ENCODE assay signal across 8 cellular contexts in the genomic region with DNA sequence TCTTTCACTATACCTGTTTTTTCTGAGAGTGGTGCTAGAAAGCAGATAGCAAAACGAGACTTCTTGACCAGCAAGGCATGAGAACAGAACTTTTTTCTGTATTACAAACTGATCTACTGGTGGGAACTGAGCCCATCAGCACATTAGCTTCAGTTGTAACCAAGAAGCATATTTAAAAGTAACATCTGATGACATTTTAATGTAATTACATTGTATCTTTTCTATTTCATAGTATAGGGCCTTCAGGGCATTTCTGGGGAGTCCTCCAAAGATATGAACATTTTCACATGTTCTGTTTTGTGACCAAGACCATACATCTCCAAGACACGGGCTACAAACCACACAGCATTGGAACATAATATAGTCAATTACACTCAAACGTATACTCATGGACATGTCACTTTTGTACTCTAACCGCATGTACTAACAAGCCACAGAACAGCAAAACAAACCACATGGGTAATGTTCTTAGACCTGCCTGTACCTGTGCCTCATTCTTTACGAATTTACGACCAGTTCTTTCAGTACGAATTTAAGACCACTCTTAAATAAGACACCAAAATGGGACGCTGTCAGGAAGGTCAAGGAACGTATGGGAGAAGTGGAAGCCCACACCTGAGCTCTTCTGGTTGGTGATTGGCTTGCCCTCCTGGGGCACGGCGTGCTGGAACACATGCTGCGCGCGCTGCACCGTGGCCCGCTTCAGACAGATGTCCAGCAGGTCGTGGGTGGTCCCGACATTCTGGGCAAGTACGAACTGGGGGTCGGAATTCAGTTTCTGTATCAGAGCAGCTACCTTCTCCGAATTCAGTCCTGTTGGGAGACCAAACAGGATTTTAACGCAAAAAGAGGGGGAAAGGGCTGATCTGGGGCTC. TPM values are rescaled to one million over a fixed set of nuclear protein-coding genes. Genes with fewer than 3 reads are reported as not detected.
DNase-seq lines count a peak whose midpoint lies in the region; ATAC-seq and TF ChIP-seq lines count a peak whose summit lies in the region.

No MANE protein-coding gene starts in this region.

- TSS peak; percentile 44 for BruUV-seq in PC-3 (replicated peaks; lab: Mats Ljungman, UMichigan)

- H3K4me3 ChIP-seq in PC-3 (ENCODE audit: low read length) (peak overlapping the region; percentile 96), heart right ventricle (peak overlapping the region; percentile 66 to 98 (median 94)), prostate gland (peak overlapping the region; percentile 58 to 83)

- no peaks in the 10 kb centered on the region for H3K9me3 Mint-ChIP-seq in activated naive CD4-positive, alpha-beta T cell treated with anti-CD3 and anti-CD28 coated beads for 36 hours

- no peaks in the 10 kb centered on the region for H3K27me3 ChIP-seq in PC-3 (ENCODE audit: low read length)
- no peaks in the 10 kb centered on the region for H3K27me3 ChIP-seq in heart right ventricle
- H3K27me3 ChIP-seq in prostate gland (replicated peaks; ENCODE audit: insufficient read depth) = no peaks in the 10 kb centered on the region

- peaks cover 17% of the 10 kb centered on the region for H3K4me1 Mint-ChIP-seq in activated naive CD4-positive, alpha-beta T cell treated with anti-CD3 and anti-CD28 coated beads for 36 hours (ENCODE audit: low read depth)

- H3K9me3 ChIP-seq in PC-3 (ENCODE audit: low read length) (no peaks in the 10 kb centered on the region), heart right ventricle (no peaks in the 10 kb centered on the region), prostate gland (no peaks in the 10 kb centered on the region)

- peak overlapping the region; percentile 84 for H3K9ac ChIP-seq in PC-3 (ENCODE audit: low read length)

- H3K4me1 ChIP-seq in PC-3 (ENCODE audit: insufficient read depth, low read length) (peaks cover 9% of the 10 kb centered on the region), heart right ventricle (peaks cover 4 to 20% (median 15%) of the 10 kb centered on the region in 9 donors), prostate gland (replicated peaks) (peaks cover 6% of the 10 kb centered on the region)

- H2AFZ ChIP-seq in PC-3 (ENCODE audit: low read length) = peak overlapping the region; percentile 97

- peaks cover 25% of the 10 kb centered on the region for H3K79me2 ChIP-seq in PC-3 (ENCODE audit: low read length)

- POLR2A ChIA-PET in PC-3 (lab: Charles Lee; ENCODE audit: unreplicated experiment) = interaction anchor here (1.0 kb wide), 1 partner anchor 17 kb away, joined by 4 read pairs; no protein-coding TSS in a partner anchor

- H3K36me3 ChIP-seq in PC-3 (ENCODE audit: low read depth, low read length) = peaks cover 6% of the 10 kb centered on the region
- peaks cover 0 to 39% (median 24%) of the 10 kb centered on the region in 9 donors for H3K36me3 ChIP-seq in heart right ventricle
- H3K36me3 ChIP-seq in prostate gland = no peaks in the 10 kb centered on the region

- peaks cover 18% of the 10 kb centered on the region for H3K36me3 Mint-ChIP-seq in activated naive CD4-positive, alpha-beta T cell treated with anti-CD3 and anti-CD28 coated beads for 36 hours (ENCODE audit: low read depth)

- no peak for TF ChIP-seq POLR2A in prostate gland (IDR thresholded peaks at IDR 0.05)

- no peaks in the 10 kb centered on the region for H3K9me2 ChIP-seq in PC-3 (replicated peaks; ENCODE audit: low read length)

- ATAC-seq in HG03108 (IDR thresholded peaks at IDR 0.05; ENCODE audit: unreplicated experiment) = peak; percentile 44
- peak; percentile 76 for ATAC-seq in PC-3
- peak in 6 of 8 donors; percentile 32 to 73 (median 58) for ATAC-seq in heart right ventricle
- no peak for ATAC-seq in HG03571 (IDR thresholded peaks at IDR 0.05; ENCODE audit: unreplicated experiment)

- no peaks in the 10 kb centered on the region for H3K27me3 Mint-ChIP-seq in activated naive CD4-positive, alpha-beta T cell treated with anti-CD3 and anti-CD28 coated beads for 36 hours (ENCODE audit: low read depth)

- CTCF ChIA-PET in PC-3 (lab: Charles Lee) = no interaction called here
- CTCF ChIA-PET in activated naive CD4-positive, alpha-beta T cell treated with anti-CD3 and anti-CD28 coated beads for 36 hours (lab: Charles Lee) = interaction anchor here (0.7 to 3.2 kb wide), 8 partner anchors 44 to 423 kb away, joined by 3 to 19 read pairs (median 4); partner anchors contain the start of genes GOSR1 and TMIGD1

- peak overlapping the region; percentile 87 for H3K27ac Mint-ChIP-seq in activated naive CD4-positive, alpha-beta T cell treated with anti-CD3 and anti-CD28 coated beads for 36 hours

- intact Hi-C loops in PC-3 (cut with micrococcal nuclease) = no loop called here
- intact Hi-C loops in activated naive CD4-positive, alpha-beta T cell treated with anti-CD3 and anti-CD28 coated beads for 36 hours (cut with micrococcal nuclease) = loop anchor here (1.0 to 2.0 kb wide), 4 partner anchors 41 to 174 kb away; partner anchors contain the start of gene NSRP1
- intact Hi-C loops in heart right ventricle (cut with DNase I) = loop anchor here in 1 of 10 donors (10.0 kb wide), 1 partner anchor 84 kb away; the partner anchor contains the start of gene CPD
- intact Hi-C loops in prostate gland (cut with DNase I) = no loop called here

- peak overlapping the region; percentile 89 for H3K4me2 ChIP-seq in PC-3 (ENCODE audit: low read length)

- H4K20me1 ChIP-seq in PC-3 (ENCODE audit: low read length) = no peaks in the 10 kb centered on the region

- peak overlapping the region; percentile 90 for H3K4me3 Mint-ChIP-seq in activated naive CD4-positive, alpha-beta T cell treated with anti-CD3 and anti-CD28 coated beads for 36 hours

- 5 to 6% methylated on average over 22 of the region's 22 CpGs for WGBS in heart right ventricle, 2 donors
- WGBS in prostate gland = 2% methylated on average over 22 of the region's 22 CpGs

- H3F3A ChIP-seq in PC-3 (ENCODE audit: low read length, unreplicated experiment) = no peaks in the 10 kb centered on the region

- H3K27ac ChIP-seq in PC-3 (ENCODE audit: low read length) (no peak overlapping the region), heart right ventricle (peak overlapping the region in 9 of 10 donors; percentile 64 to 89 (median 81)), prostate gland (peak overlapping the region; percentile 64 to 68)

- TF ChIP-seq CTCF in PC-3 (conservative IDR thresholded peaks at IDR 0.05; ENCODE audit: low read depth, low read length) (no peak), heart right ventricle (IDR thresholded peaks at IDR 0.05) (no peak), prostate gland (IDR thresholded peaks at IDR 0.05) (no peak)

- DNase-seq in NCI-H2227 (lab: John Stamatoyannopoulos, UW; ENCODE audit: unreplicated experiment) (peak; percentile 15), NCI-H2227 treated with DMSO at 0.1 percent for 48 hours (lab: John Stamatoyannopoulos, UW) (no peak), PC-3 (peak; percentile 58), heart right ventricle (peak; percentile 11 to 28), prostate gland (ENCODE audit: low spot score) (peak; percentile 40)
- DNase-seq in activated naive CD4-positive, alpha-beta T cell treated with anti-CD3 and anti-CD28 coated beads for 36 hours = peak; percentile 39

RNA-seq across cellular contexts. Expression of gene BLMH, which starts 0.8 kb away (rescaled TPM):
- total RNA-seq in PC-3 (2014; rRNA removed) (15.9 and 19.1 TPM in 2 replicates), heart right ventricle (10 to 100 TPM; 13.7 to 22.2 (median 15.9) TPM), prostate gland (10 to 100 TPM; 21.7 to 25.9 TPM)
- 10 to 100 TPM; 60.9 to 61.5 TPM for total RNA-seq in activated naive CD4-positive, alpha-beta T cell treated with anti-CD3 and anti-CD28 coated beads for 36 hours
- polyA plus RNA-seq in heart right ventricle = 10 to 100 TPM in 1 of 2 donors, 1 to 10 TPM in 1; 9.6 to 16.5 TPM

RNA-seq across cellular contexts. Expression of gene TMIGD1, which starts 42.9 kb away (rescaled TPM):
- total RNA-seq in PC-3 (2014; rRNA removed) = not detected in 2 replicates
- total RNA-seq in activated naive CD4-positive, alpha-beta T cell treated with anti-CD3 and anti-CD28 coated beads for 36 hours = not detected
- not detected for total RNA-seq in heart right ventricle
- polyA plus RNA-seq in heart right ventricle = not detected
- not detected for total RNA-seq in prostate gland

RNA-seq across cellular contexts. Expression of gene SLC6A4, which starts 55.4 kb away (rescaled TPM):
- total RNA-seq in PC-3 (2014; rRNA removed) = not detected in 2 replicates
- not detected for total RNA-seq in activated naive CD4-positive, alpha-beta T cell treated with anti-CD3 and anti-CD28 coated beads for 36 hours
- total RNA-seq in heart right ventricle = under 1 TPM in 9 of 10 donors, not detected in 1; 0.13 to 0.71 (median 0.28) TPM
- polyA plus RNA-seq in heart right ventricle = under 1 TPM; 0.29 to 0.52 TPM
- under 1 TPM; 0.09 to 0.74 TPM for total RNA-seq in prostate gland
